In genomic region chr20:14207591-14207990, GRCh38 we compare ENCODE assay signal across 23 cellular contexts.
"Had no signal": no experiment of that assay in that cellular context is flagged by ENCODE, and none has a peak within 500 bp of the region (broad histone marks: within the 10 kb centered on the region; RNA-seq: fewer than 3 reads in every experiment).

No MANE protein-coding gene starts in this region.

- DNase-seq: natural killer cell; occipital lobe; ovary; psoas muscle; right cardiac atrium; right lobe of liver; sigmoid colon; small intestine; stimulated activated CD4-positive, alpha-beta T cell treated with anti-CD3 and anti-CD28 coated beads, Interleukin-15, amount 100 ng/mL, for 24 hours; stimulated activated CD4-positive, alpha-beta T cell treated with anti-CD3 and anti-CD28 coated beads, Interleukin-2, amount 100 ng/mL, for 24 hours; stimulated activated CD4-positive, alpha-beta T cell treated with anti-CD3 and anti-CD28 coated beads, Interleukin-2, amount 100 ng/mL, for 48 hours; stimulated activated CD4-positive, alpha-beta T cell treated with anti-CD3 and anti-CD28 coated beads, Interleukin-4, amount 100 ng/mL, for 24 hours; stimulated activated naive B cell treated with anti-CD40 and anti-IgM and Interleukin-4, amounts not matched to agents 10 μg/mL and 1 μg/mL and 100 μg/mL, for 72 hours; stimulated activated naive CD4-positive, alpha-beta T cell treated with Interleukin-2 at 50 U/mL for 16 hours; stomach; thyroid gland; upper lobe of right lung; uterus had no signal

- H3K4me2 ChIP-seq: neural progenitor cell had no signal

- ATAC-seq: natural killer cell; psoas muscle; right cardiac atrium; right lobe of liver; stimulated activated effector memory CD8-positive, alpha-beta T cell treated with anti-CD3 and anti-CD28 coated beads, Interleukin-12 subunit alpha, Interleukin-12 subunit beta, amount 100 ng/mL, for 72 hours; stimulated activated naive B cell treated with anti-CD40 and anti-IgM and Interleukin-4, amounts not matched to agents 10 μg/mL and 1 μg/mL and 100 μg/mL, for 72 hours; upper lobe of right lung had no signal

- FAIRE-seq: small intestine had no signal

- H3K9ac ChIP-seq: neural progenitor cell, parathyroid adenoma had no signal

- H3K4me1 ChIP-seq: neural progenitor cell, parathyroid adenoma, psoas muscle, right lobe of liver, sigmoid colon, stomach, thyroid gland, tibial nerve, upper lobe of right lung, uterus had no signal

- H3K79me2 ChIP-seq: parathyroid adenoma had no signal

- H3K27ac ChIP-seq: neural progenitor cell, ovary, parathyroid adenoma, psoas muscle, right lobe of liver, sigmoid colon, stomach, thoracic aorta, thyroid gland, tibial nerve, upper lobe of right lung, uterus had no signal

- H3K36me3 ChIP-seq: neural progenitor cell, ovary, right lobe of liver, sigmoid colon, stomach, thoracic aorta, thyroid gland, tibial nerve, upper lobe of right lung, uterus had no signal

- H3K4me3 ChIP-seq: neural progenitor cell, ovary, psoas muscle, right lobe of liver, sigmoid colon, stomach, thoracic aorta, thyroid gland, tibial nerve, upper lobe of right lung, uterus had no signal

- H3K27me3 ChIP-seq: neural progenitor cell, ovary, right lobe of liver, sigmoid colon, stomach, thyroid gland, tibial nerve, upper lobe of right lung, uterus had no signal
